19 cellular contexts compared by ENCODE assay signal in genomic region chr1:200157718-200158117, GRCh38.
"Had no signal": no experiment of that assay in that cellular context is flagged by ENCODE, and none has a peak within 500 bp of the region (broad histone marks: within the 10 kb centered on the region; RNA-seq: fewer than 3 reads in every experiment).

No MANE protein-coding gene starts in this region.

- H3K4me1 Mint-ChIP-seq: nephron had no signal

- ATAC-seq: effector memory CD8-positive, alpha-beta T cell; mucosa of descending colon; psoas muscle; right cardiac atrium; stimulated activated effector memory CD8-positive, alpha-beta T cell treated with anti-CD3 and anti-CD28 coated beads, Interleukin-12 subunit alpha, Interleukin-12 subunit beta, amount 100 ng/mL, for 72 hours; upper lobe of right lung had no signal

- H3K27ac Mint-ChIP-seq: effector memory CD8-positive, alpha-beta T cell; mesothelial cell of epicardium; naive B cell; nephron; stimulated activated effector memory CD8-positive, alpha-beta T cell treated with anti-CD3 and anti-CD28 coated beads, Interleukin-12 subunit alpha, Interleukin-12 subunit beta, amount 100 ng/mL, for 72 hours had no signal

- H3K27me3 ChIP-seq: sigmoid colon, tibial nerve, upper lobe of right lung, vagina had no signal

- H3K4me3 ChIP-seq: coronary artery, mucosa of descending colon, psoas muscle, sigmoid colon, thoracic aorta, tibial nerve, upper lobe of right lung, vagina had no signal

- H3K27me3 Mint-ChIP-seq: effector memory CD8-positive, alpha-beta T cell; naive B cell had no signal

- FAIRE-seq: keratinocyte had no signal

- H3K4me3 Mint-ChIP-seq: effector memory CD8-positive, alpha-beta T cell; mesothelial cell of epicardium; naive B cell; nephron; stimulated activated effector memory CD8-positive, alpha-beta T cell treated with anti-CD3 and anti-CD28 coated beads, Interleukin-12 subunit alpha, Interleukin-12 subunit beta, amount 100 ng/mL, for 72 hours had no signal

- H3K9me3 ChIP-seq: mucosa of descending colon, psoas muscle, sigmoid colon, thoracic aorta, tibial nerve, upper lobe of right lung, vagina had no signal

- H3K27ac ChIP-seq: coronary artery, psoas muscle, sigmoid colon, thoracic aorta, tibial nerve, upper lobe of right lung, vagina had no signal

- DNase-seq: effector memory CD8-positive, alpha-beta T cell; mesenchymal stem cell; mucosa of descending colon; naive B cell; psoas muscle; right cardiac atrium; sigmoid colon; stimulated activated CD4-positive, alpha-beta T cell treated with anti-CD3 and anti-CD28 coated beads, Interleukin-2, amount 100 ng/mL, for 24 hours; stimulated activated CD4-positive, alpha-beta T cell treated with anti-CD3 and anti-CD28 coated beads, Interleukin-4, amount 100 ng/mL, for 24 hours; stimulated activated naive CD4-positive, alpha-beta T cell treated with Interleukin-2 at 50 U/mL for 16 hours; upper lobe of right lung had no signal

- H3K4me1 ChIP-seq: psoas muscle, sigmoid colon, vagina had no signal

- H3K9me3 Mint-ChIP-seq: effector memory CD8-positive, alpha-beta T cell; mesothelial cell of epicardium; nephron; stimulated activated effector memory CD8-positive, alpha-beta T cell treated with anti-CD3 and anti-CD28 coated beads, Interleukin-12 subunit alpha, Interleukin-12 subunit beta, amount 100 ng/mL, for 72 hours had no signal

- H3K36me3 ChIP-seq: sigmoid colon, thoracic aorta, tibial nerve, upper lobe of right lung, vagina had no signal

- H3K36me3 Mint-ChIP-seq: mesothelial cell of epicardium; naive B cell; stimulated activated effector memory CD8-positive, alpha-beta T cell treated with anti-CD3 and anti-CD28 coated beads, Interleukin-12 subunit alpha, Interleukin-12 subunit beta, amount 100 ng/mL, for 72 hours had no signal
